In genomic region chr19:40191836-40192646, GRCh38 we compare ENCODE assay signal across 8 cellular contexts. TPM values are rescaled to one million over a fixed set of nuclear protein-coding genes. Genes with fewer than 3 reads are reported as not detected.
A peak's percentile ranks its signal among the peaks of the same experiment; 100 is the strongest.
DNase-seq lines count a peak whose midpoint lies in the region; ATAC-seq and TF ChIP-seq lines count a peak whose summit lies in the region.

No MANE protein-coding gene starts in this region.

- H3K27ac Mint-ChIP-seq in natural killer cell treated with Interleukin-12 subunit alpha and Interleukin-12 subunit beta and Interleukin-15 and Interleukin-18, amount 100 ng/mL, for 72 hours, result no peak overlapping the region

- peak; percentile 4 to 26 for ATAC-seq in natural killer cell treated with Interleukin-12 subunit alpha and Interleukin-12 subunit beta and Interleukin-15 and Interleukin-18, amount 100 ng/mL, for 72 hours
- no peak for ATAC-seq in GM18519 (IDR thresholded peaks at IDR 0.05; ENCODE audit: low FRiP score, unreplicated experiment)

- no peaks in the 10 kb centered on the region for H3K27me3 Mint-ChIP-seq in natural killer cell treated with Interleukin-12 subunit alpha and Interleukin-12 subunit beta and Interleukin-15 and Interleukin-18, amount 100 ng/mL, for 72 hours

- H3K27ac ChIP-seq in HL-60 (replicated peaks) (no peak overlapping the region), esophagus (ENCODE audit: low read depth in 2 of 2, low read length in 1 of 2) (no peak overlapping the region)

- no peaks in the 10 kb centered on the region for H3K9me3 ChIP-seq in esophagus (ENCODE audit: control insufficient read depth in 2 of 2, insufficient read depth in 1 of 2, low read depth in 1 of 2, low read length in 1 of 2)

- no peaks in the 10 kb centered on the region for H3K36me3 Mint-ChIP-seq in natural killer cell treated with Interleukin-12 subunit alpha and Interleukin-12 subunit beta and Interleukin-15 and Interleukin-18, amount 100 ng/mL, for 72 hours

- DNase-seq in AG08395 (ENCODE audit: low spot score) (peak; percentile 29), GM12864 (ENCODE audit: low read depth) (no peak), HL-60 (ENCODE audit: low read depth in 1 of 2, low spot score in 1 of 2) (peak in 1 of 2 experiments; percentile 24), T-helper 9 cell (no peak)
- DNase-seq in natural killer cell treated with Interleukin-12 subunit alpha and Interleukin-12 subunit beta and Interleukin-15 and Interleukin-18, amount 100 ng/mL, for 72 hours (ENCODE audit: low spot score), result no peak

- H3K4me3 ChIP-seq in GM12864 (ENCODE audit: low read depth, low read length) (peak overlapping the region; percentile 95), HL-60 (replicated peaks; ENCODE audit: insufficient read depth, low read length) (peak overlapping the region; percentile 94), WI38 (ENCODE audit: low read depth, low read length) (peak overlapping the region; percentile 90), esophagus (ENCODE audit: low read depth in 1 of 2, low read length in 2 of 2) (peak overlapping the region; percentile 66 to 95)

- H3K4me1 Mint-ChIP-seq in natural killer cell treated with Interleukin-12 subunit alpha and Interleukin-12 subunit beta and Interleukin-15 and Interleukin-18, amount 100 ng/mL, for 72 hours (ENCODE audit: low read depth in 2 of 2), result peaks cover 23% of the 10 kb centered on the region in 2 donors

- H3K9me3 Mint-ChIP-seq in natural killer cell treated with Interleukin-12 subunit alpha and Interleukin-12 subunit beta and Interleukin-15 and Interleukin-18, amount 100 ng/mL, for 72 hours, result no peaks in the 10 kb centered on the region

- peak overlapping the region; percentile 36 for H3K4me3 Mint-ChIP-seq in natural killer cell treated with Interleukin-12 subunit alpha and Interleukin-12 subunit beta and Interleukin-15 and Interleukin-18, amount 100 ng/mL, for 72 hours

- 16 to 20% methylated on average over 48 to 62 of the region's 62 CpGs for WGBS in esophagus, 2 donors

- peaks cover 0 to 15% of the 10 kb centered on the region in 2 donors for H3K4me1 ChIP-seq in esophagus (ENCODE audit: control insufficient read depth in 2 of 2, insufficient read depth in 2 of 2, low read length in 1 of 2)

- H3K27me3 ChIP-seq in HL-60 (ENCODE audit: insufficient read depth, poor library complexity, severe bottlenecking) (no peaks in the 10 kb centered on the region), esophagus (ENCODE audit: control insufficient read depth in 1 of 2, insufficient read depth in 2 of 2, low read length in 2 of 2) (no peaks in the 10 kb centered on the region)

- TF ChIP-seq CTCF in GM12864 (IDR thresholded peaks at IDR 0.05; ENCODE audit: low read depth, low read length, missing control alignments), result no peak
- no peak for TF ChIP-seq CTCF in HL-60 (IDR thresholded peaks at IDR 0.05; ENCODE audit: insufficient read depth, low read length)
- no peak for TF ChIP-seq CTCF in WI38 (IDR thresholded peaks at IDR 0.05; ENCODE audit: low read depth, low read length)

- no peaks in the 10 kb centered on the region for H3K36me3 ChIP-seq in esophagus (ENCODE audit: control insufficient read depth in 2 of 2, insufficient read depth in 2 of 2, low read length in 1 of 2)

RNA-seq across cellular contexts. Expression of gene MAP3K10, which starts 0.8 kb away (rescaled TPM):
- polyA plus RNA-seq in esophagus, result 10 to 100 TPM in 1 of 2 donors, 1 to 10 TPM in 1; 5.9 to 13.5 TPM
- 10 to 100 TPM; 13.2 to 28.4 TPM for total RNA-seq in natural killer cell treated with Interleukin-12 subunit alpha and Interleukin-12 subunit beta and Interleukin-15 and Interleukin-18, amount 100 ng/mL, for 72 hours

RNA-seq across cellular contexts. Expression of gene TTC9B, which starts 26.1 kb away (rescaled TPM):
- polyA plus RNA-seq in esophagus, result not detected
- not detected for total RNA-seq in natural killer cell treated with Interleukin-12 subunit alpha and Interleukin-12 subunit beta and Interleukin-15 and Interleukin-18, amount 100 ng/mL, for 72 hours

RNA-seq across cellular contexts. Expression of gene CCNP, which starts 34.4 kb away (rescaled TPM):
- under 1 TPM; 0.06 to 0.07 TPM for polyA plus RNA-seq in esophagus
- under 1 TPM in 1 of 2 donors, not detected in 1; 0.98 TPM for total RNA-seq in natural killer cell treated with Interleukin-12 subunit alpha and Interleukin-12 subunit beta and Interleukin-15 and Interleukin-18, amount 100 ng/mL, for 72 hours
